In the genomic region with DNA sequence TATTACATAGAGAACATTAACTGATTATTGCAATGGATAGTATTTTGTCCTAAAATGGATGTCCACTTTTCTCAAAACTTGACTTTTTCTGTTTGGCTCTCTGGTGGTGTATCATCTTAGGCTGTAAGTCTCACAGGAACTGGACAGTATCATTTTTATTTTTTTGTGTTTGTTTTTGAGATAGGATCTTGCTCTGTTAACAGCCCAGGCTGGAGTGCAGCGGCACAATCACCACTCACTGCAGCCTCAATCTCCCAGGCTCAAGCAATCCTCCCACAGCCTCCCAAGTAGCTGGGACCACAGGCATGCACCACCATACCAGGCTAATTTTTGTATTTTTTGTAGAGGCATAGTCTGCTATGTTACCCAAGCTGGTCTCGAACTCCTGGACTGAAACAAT, we compare ENCODE assay signal across 29 cellular contexts.
"Had no signal": no experiment of that assay in that cellular context is flagged by ENCODE, and none has a peak within 500 bp of the region (broad histone marks: within the 10 kb centered on the region; RNA-seq: fewer than 3 reads in every experiment).

No MANE protein-coding gene starts in this region.

- ATAC-seq: activated CD4-positive, alpha-beta T cell treated with anti-CD3 and anti-CD28 coated beads for 36 hours; activated CD8-positive, alpha-beta memory T cell treated with anti-CD3 and anti-CD28 coated beads, Interleukin-2, amount 10 ng/mL, durations not matched to agents 7 days and 5 days; activated CD8-positive, alpha-beta T cell treated with anti-CD3 and anti-CD28 coated beads, Interleukin-2, amount 10 ng/mL, durations not matched to agents 7 days and 5 days; activated naive CD8-positive, alpha-beta T cell treated with anti-CD3 and anti-CD28 coated beads, Interleukin-2, amount 50 U/mL, for 24 hours; T-cell; WTC11 had no signal

- H3K27ac ChIP-seq: ascending aorta, cardiac muscle cell, WERI-Rb-1 had no signal

- DNase-seq: activated CD4-positive, alpha-beta memory T cell treated with anti-CD3 and anti-CD28 coated beads, Interleukin-2, amount 10 ng/mL, durations not matched to agents 7 days and 5 days; activated CD4-positive, alpha-beta T cell treated with anti-CD3 and anti-CD28 coated beads for 1 hour; activated CD4-positive, alpha-beta T cell treated with anti-CD3 and anti-CD28 coated beads for 36 hours; activated CD4-positive, alpha-beta T cell treated with anti-CD3 and anti-CD28 coated beads for 48 hours; activated CD4-positive, alpha-beta T cell treated with anti-CD3 and anti-CD28 coated beads, Interleukin-2, amount 10 ng/mL, durations not matched to agents 7 days and 5 days; activated CD4-positive, alpha-beta T cell treated with anti-CD3 and anti-CD28 coated beads, Interleukin-2, amount 50 U/mL, for 48 hours; activated CD8-positive, alpha-beta memory T cell treated with anti-CD3 and anti-CD28 coated beads for 24 hours; activated CD8-positive, alpha-beta memory T cell treated with anti-CD3 and anti-CD28 coated beads, Interleukin-2, amount 10 ng/mL, durations not matched to agents 7 days and 5 days; activated CD8-positive, alpha-beta memory T cell treated with anti-CD3 and anti-CD28 coated beads, Interleukin-2, amount 50 U/mL, for 48 hours; activated CD8-positive, alpha-beta T cell treated with anti-CD3 and anti-CD28 coated beads, Interleukin-2, amount 10 ng/mL, durations not matched to agents 7 days and 5 days; activated effector memory CD4-positive, alpha-beta T cell treated with Interleukin-2 at 50 U/mL for 16 hours; activated gamma-delta T cell; activated naive CD4-positive, alpha-beta T cell treated with anti-CD3 and anti-CD28 coated beads, Interleukin-2, amount 10 ng/mL, durations not matched to agents 7 days and 5 days; activated naive CD4-positive, alpha-beta T cell treated with Interleukin-2 at 50 U/mL for 16 hours; activated naive CD8-positive, alpha-beta T cell treated with anti-CD3 and anti-CD28 coated beads, Interleukin-2, amount 10 ng/mL, durations not matched to agents 7 days and 5 days; activated naive CD8-positive, alpha-beta T cell treated with anti-CD3 and anti-CD28 coated beads, Interleukin-2, amount 50 U/mL, for 24 hours; activated T-cell treated with anti-CD3 and anti-CD28 coated beads, Interleukin-2, amount 50 U/mL, for 24 hours; activated T-cell treated with anti-CD3 and anti-CD28 coated beads, Interleukin-2, amount 50 U/mL, for 48 hours; amygdala; anterior cingulate cortex; caudate nucleus; cerebellar nuclear complex; T-cell; T-helper 2 cell; T-helper 9 cell; WERI-Rb-1 had no signal
